Comparison of ENCODE assay signal across 20 cellular contexts in the genomic region with DNA sequence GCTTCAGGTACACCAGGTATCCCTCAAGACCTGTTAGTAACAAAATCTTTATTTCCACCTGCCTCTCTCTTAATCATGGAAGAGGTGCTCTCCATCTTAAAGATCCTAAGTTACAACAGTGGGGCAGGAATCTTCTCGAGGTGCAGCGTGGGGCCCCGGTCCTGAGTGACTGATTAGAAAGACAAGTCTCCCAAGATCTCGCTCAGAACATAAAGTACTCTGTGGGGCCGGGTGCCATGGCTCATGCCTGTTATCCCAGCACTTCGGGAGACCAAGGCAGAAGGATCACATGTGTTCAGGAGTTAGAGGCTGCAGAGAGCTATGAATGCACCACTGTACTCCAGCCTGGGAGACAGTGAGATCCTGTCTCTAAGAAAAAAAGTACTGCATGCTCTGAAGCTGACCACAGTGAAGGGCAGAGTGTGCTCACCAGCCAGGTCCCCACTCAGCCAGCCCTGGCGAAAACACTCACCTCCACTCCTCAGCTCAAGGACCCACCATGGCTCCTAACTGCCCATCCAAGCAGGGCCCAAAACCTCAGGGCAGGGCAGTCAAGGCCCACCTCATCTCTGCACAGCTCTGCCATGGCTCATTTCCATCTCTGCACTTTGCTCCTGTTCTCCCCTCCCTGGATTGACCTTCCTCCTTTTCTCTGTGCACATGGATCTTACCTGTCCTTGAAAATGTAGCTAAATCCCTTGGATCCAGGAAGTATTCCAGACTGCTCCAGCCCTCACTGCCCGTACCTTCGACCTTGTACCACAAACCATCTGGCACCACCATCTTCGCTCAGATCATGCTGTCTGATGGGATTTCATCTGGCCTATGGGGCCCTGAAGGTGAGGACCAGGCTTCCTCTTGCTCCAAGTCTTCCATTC. TPM values are rescaled to one million over a fixed set of nuclear protein-coding genes. Genes with fewer than 3 reads are reported as not detected.
DNase-seq lines count a peak whose midpoint lies in the region; ATAC-seq, FAIRE-seq and TF ChIP-seq lines count a peak whose summit lies in the region.
"Had no signal": no experiment of that assay in that cellular context is flagged by ENCODE, and none has a peak within 500 bp of the region (broad histone marks: within the 10 kb centered on the region; RNA-seq: fewer than 3 reads in every experiment).

No MANE protein-coding gene starts in this region.

- H4K20me1 ChIP-seq in GM12878 (ENCODE audit: control insufficient read depth, insufficient read depth): peaks cover 34% of the 10 kb centered on the region

- H3K4me3 Mint-ChIP-seq in activated CD4-positive, alpha-beta T cell treated with anti-CD3 and anti-CD28 coated beads, Interleukin-2, amount 10 ng/mL, durations not matched to agents 7 days and 5 days: no peak overlapping the region
- H3K4me3 Mint-ChIP-seq in HFFc6: no peak overlapping the region
- H3K4me3 Mint-ChIP-seq: activated T-cell treated with anti-CD3 and anti-CD28 coated beads, Interleukin-2, amount 50 U/mL, for 72 hours; T-cell had no signal

- peaks cover 100% of the 10 kb centered on the region for H3K79me2 ChIP-seq in GM12878 (ENCODE audit: control insufficient read depth, insufficient read depth, low read length)

- H3K4me1 Mint-ChIP-seq in activated CD4-positive, alpha-beta T cell treated with anti-CD3 and anti-CD28 coated beads, Interleukin-2, amount 10 ng/mL, durations not matched to agents 7 days and 5 days: peaks cover 23% of the 10 kb centered on the region
- H3K4me1 Mint-ChIP-seq in HFFc6 (ENCODE audit: low read depth): peaks cover 100% of the 10 kb centered on the region

- FAIRE-seq in GM12878 (lab: Jason Lieb, UNC): no peak

- SMC1A ChIA-PET in GM12878 (lab: Charles Lee; ENCODE audit: uncharacterized antibody, unreplicated experiment): interaction anchor here (1.0 to 25.4 kb wide), 5 partner anchors 12 to 46 kb away, joined by 3 to 544 read pairs (median 51); no protein-coding TSS in a partner anchor

- intact Hi-C loops in GM12878 (cut with micrococcal nuclease; ENCODE audit: unreplicated experiment): no loop called here

- peak overlapping the region; percentile 47 for H3K27ac ChIP-seq in GM12878 (ENCODE audit: control insufficient read depth, insufficient read depth)
- H3K27ac ChIP-seq: ascending aorta, coronary artery, lower lobe of right lung, sigmoid colon, upper lobe of left lung had no signal

- peak; percentile 37 for TF ChIP-seq POLR2A in GM12878 (IDR thresholded peaks at IDR 0.05; ENCODE audit: low read depth, low read length)

- H3K36me3 ChIP-seq in GM12878 (ENCODE audit: control insufficient read depth in 2 of 2, insufficient read depth in 2 of 2, low read length in 1 of 2): peaks cover 23 to 26% of the 10 kb centered on the region in 2 experiments; a peak in 3 of 4 replicates
- H3K36me3 ChIP-seq: ascending aorta, lower lobe of right lung, sigmoid colon, upper lobe of left lung had no signal

- no peaks in the 10 kb centered on the region for H3K9me3 Mint-ChIP-seq in activated CD4-positive, alpha-beta T cell treated with anti-CD3 and anti-CD28 coated beads, Interleukin-2, amount 10 ng/mL, durations not matched to agents 7 days and 5 days
- no peaks in the 10 kb centered on the region for H3K9me3 Mint-ChIP-seq in HFFc6
- H3K9me3 Mint-ChIP-seq: activated T-cell treated with anti-CD3 and anti-CD28 coated beads, Interleukin-2, amount 50 U/mL, for 72 hours; T-cell had no signal

- RAD21 ChIA-PET in GM12878 (lab: Charles Lee; ENCODE audit: unreplicated experiment): interaction anchor here (0.6 to 24.4 kb wide), 8 partner anchors 6 to 191 kb away, joined by 3 to 496 read pairs (median 10); partner anchors contain the start of gene ARID3B

- H3K27me3 ChIP-seq in GM12878 (replicated peaks in 1 of 2; ENCODE audit: control insufficient read depth in 2 of 2, insufficient read depth in 2 of 2, low read length in 1 of 2): no peaks in the 10 kb centered on the region
- H3K27me3 ChIP-seq: ascending aorta had no signal

- TF ChIP-seq EP300 in GM12878 (IDR thresholded peaks at IDR 0.05; ENCODE audit: borderline replicate concordance in 1 of 2, control insufficient read depth in 1 of 2, low read depth in 2 of 2, low read length in 2 of 2): no peak

- H2AFZ ChIP-seq in GM12878 (ENCODE audit: control insufficient read depth, low read depth, low read length): no peak overlapping the region

- ATAC-seq in GM12878: no peak
- no peak for ATAC-seq in GM18861 (IDR thresholded peaks at IDR 0.05; ENCODE audit: unreplicated experiment)
- ATAC-seq: activated T-cell treated with anti-CD3 and anti-CD28 coated beads, Interleukin-2, amount 50 U/mL, for 72 hours; HCT116; lower lobe of right lung; T-cell had no signal

- BruUV-seq in GM12878 (replicated peaks; lab: Mats Ljungman, UMichigan): no TSS peak

- H3K9ac ChIP-seq in GM12878 (ENCODE audit: control insufficient read depth, insufficient read depth, low read length): peak overlapping the region; percentile 32

- 32% methylated on average over 10 of the region's 10 CpGs for whole genome bisulfite sequencing in GM12878 (ENCODE audit: insufficient coverage, insufficient replicate concordance, low lambda C conversion rate, missing lambda C conversion rate)

- H3K4me3 ChIP-seq in GM12878: peak overlapping the region; percentile 98
- H3K4me3 ChIP-seq: ascending aorta, coronary artery, lower lobe of right lung, sigmoid colon, upper lobe of left lung had no signal

- H3K36me3 Mint-ChIP-seq in activated CD4-positive, alpha-beta T cell treated with anti-CD3 and anti-CD28 coated beads, Interleukin-2, amount 10 ng/mL, durations not matched to agents 7 days and 5 days (ENCODE audit: low read depth): no peaks in the 10 kb centered on the region
- H3K36me3 Mint-ChIP-seq in HFFc6 (ENCODE audit: low read depth): peaks cover 20% of the 10 kb centered on the region
- H3K36me3 Mint-ChIP-seq: T-cell had no signal

- no peaks in the 10 kb centered on the region for H3K27me3 Mint-ChIP-seq in activated CD4-positive, alpha-beta T cell treated with anti-CD3 and anti-CD28 coated beads, Interleukin-2, amount 10 ng/mL, durations not matched to agents 7 days and 5 days
- H3K27me3 Mint-ChIP-seq in HFFc6 (ENCODE audit: insufficient read depth): peaks cover 2% of the 10 kb centered on the region; the same call in 1 of the 2 replicates

- no peak for TF ChIP-seq RAD21 in GM12878 (IDR thresholded peaks at IDR 0.05; ENCODE audit: insufficient read depth, low read depth, low read length)

- no peaks in the 10 kb centered on the region for H3K9me3 ChIP-seq in GM12878 (replicated peaks; ENCODE audit: control insufficient read depth, insufficient read depth, low read length)
- H3K9me3 ChIP-seq: ascending aorta, lower lobe of right lung, sigmoid colon, upper lobe of left lung had no signal

- H3K27ac Mint-ChIP-seq in activated CD4-positive, alpha-beta T cell treated with anti-CD3 and anti-CD28 coated beads, Interleukin-2, amount 10 ng/mL, durations not matched to agents 7 days and 5 days: peak overlapping the region; percentile 36
- peak overlapping the region; percentile 87 for H3K27ac Mint-ChIP-seq in HFFc6
- H3K27ac Mint-ChIP-seq: activated T-cell treated with anti-CD3 and anti-CD28 coated beads, Interleukin-2, amount 50 U/mL, for 72 hours had no signal

- CTCF ChIA-PET in activated CD4-positive, alpha-beta T cell treated with anti-CD3 and anti-CD28 coated beads, Interleukin-2, amount 10 ng/mL, durations not matched to agents 7 days and 5 days (lab: Charles Lee): interaction anchor here (0.5 to 2.1 kb wide), 5 partner anchors 18 to 96 kb away, joined by 3 to 8 read pairs (median 5); no protein-coding TSS in a partner anchor
- CTCF ChIA-PET in GM12878 (lab: Yijun Ruan, JAX): interaction anchor here (0.6 to 22.3 kb wide), 6 partner anchors 8 to 885 kb away, joined by 3 to 655 read pairs (median 26); partner anchors contain the start of gene CYP11A1

- POLR2A ChIA-PET in activated CD4-positive, alpha-beta T cell treated with anti-CD3 and anti-CD28 coated beads, Interleukin-2, amount 10 ng/mL, durations not matched to agents 7 days and 5 days (lab: Charles Lee): no interaction called here
- POLR2A ChIA-PET in GM12878 (lab: Charles Lee): interaction anchor here (1.0 to 16.6 kb wide), 8 partner anchors 9 to 189 kb away, joined by 3 to 325 read pairs (median 4); partner anchors contain the start of genes ARID3B, CLK3 and UBL7

- in situ Hi-C loops in GM12878 (cut with MboI): no loop called here

- peaks cover 76% of the 10 kb centered on the region for H3K4me1 ChIP-seq in GM12878 (ENCODE audit: control insufficient read depth, insufficient read depth, low read length)

- TF ChIP-seq CTCF in HFFc6 (IDR thresholded peaks at IDR 0.05) (no peak), GM12878 (IDR thresholded peaks at IDR 0.05 in 2 of 3, conservative IDR thresholded peaks at IDR 0.05 in 1 of 3; ENCODE audit: control insufficient read depth in 2 of 3, extremely low read depth in 1 of 3, insufficient read depth in 1 of 3, low read depth in 3 of 3, low read length in 3 of 3) (no peak)

- no peak for DNase-seq in activated CD4-positive, alpha-beta T cell treated with anti-CD3 and anti-CD28 coated beads, Interleukin-2, amount 10 ng/mL, durations not matched to agents 7 days and 5 days
- DNase-seq in activated CD4-positive, alpha-beta T cell treated with anti-CD3 and anti-CD28 coated beads, Interleukin-2, amount 50 U/mL, for 48 hours: no peak
- DNase-seq in HFFc6 (no peak), GM12878 (ENCODE audit: low read depth, low spot score) (no peak), pons (ENCODE audit: low spot score) (peak; percentile 87), RKO (ENCODE audit: low spot score) (no peak), NCI-H2107 (lab: John Stamatoyannopoulos, UW) (no peak)
- DNase-seq: activated CD4-positive, CD25-positive, alpha-beta regulatory T cell treated with anti-CD3 and anti-CD28 coated beads, Interleukin-2, amount 50 U/mL, for 72 hours; activated T-cell treated with anti-CD3 and anti-CD28 coated beads, Interleukin-2, amount 50 U/mL, for 72 hours; lower lobe of right lung; NCI-H748 treated with DMSO at 0.1 percent for 48 hours; sigmoid colon; T-cell; upper lobe of left lung had no signal

- H3K4me2 ChIP-seq in GM12878 (ENCODE audit: control insufficient read depth, insufficient read depth): peak overlapping the region; percentile 97

RNA-seq across cellular contexts. Expression of gene SEMA7A, which starts 7.1 kb away (rescaled TPM):
- 1 to 10 TPM; 2.7 to 3.5 TPM for total RNA-seq in activated CD4-positive, alpha-beta T cell treated with anti-CD3 and anti-CD28 coated beads, Interleukin-2, amount 10 ng/mL, durations not matched to agents 7 days and 5 days
- 100 to 1,000 TPM; 115 to 196 (median 129) TPM for total RNA-seq in HFFc6 (2021; fragmentation: NEBNext Ultra II Directional; extraction: Animal tissue kit (Norgen Biotek cat#: 25700))
- 137 and 160 TPM in 2 replicates for total RNA-seq in GM12878 (2013; cell fraction: nucleolus; rRNA removed)
- total RNA-seq in GM12878 (2014; rRNA removed) (56.3 and 58.3 TPM in 2 replicates), GM12878 (2014; rRNA removed; fragmentation: Illumina TruSeq; extraction: Trizol) (48.7 and 52.9 TPM in 2 replicates), GM12878 (2021) (112 and 114 TPM in 2 replicates)
- polyA plus RNA-seq in GM12878 (2011; ENCODE audit: low read depth): 33.6 TPM
- polyA plus RNA-seq in GM12878 (2011; rRNA removed) (37.6 and 65.2 TPM in 2 replicates), GM12878 (2014; fragmentation: Illumina TruSeq; extraction: Trizol) (47.9 and 70.5 TPM in 2 replicates), GM12878 (2014; fragmentation: Nextera tagmentation; extraction: Ambion mirVana) (1 to 10 TPM in 1 of 2 experiments, under 1 TPM in 1; 0.08 to 1.1 TPM), GM12878 (2014; rRNA removed) (99.1 and 99.2 TPM in 2 replicates), GM12878 (2016; fragmentation: Nextera tagmentation; extraction: Ambion mirVana) (10 to 100 TPM; 13.3 to 15.6 TPM)
- polyA plus RNA-seq in GM12878 (2011; cell fraction: cytosol; rRNA removed): 115 and 126 TPM in 2 replicates
- polyA plus RNA-seq in GM12878 (2011; cell fraction: nucleus; rRNA removed): 208 and 229 TPM in 2 replicates
- 60.0 and 110 TPM in 2 replicates for polyA plus RNA-seq in GM12878 (2012)
- polyA minus RNA-seq in GM12878 (2011; rRNA and poly(A)+ RNA removed): 75.6 and 130 TPM in 2 replicates
- 48.1 and 52.4 TPM in 2 replicates for polyA minus RNA-seq in GM12878 (2011; cell fraction: cytosol; rRNA and poly(A)+ RNA removed)
- polyA minus RNA-seq in GM12878 (2011; cell fraction: nucleus; rRNA and poly(A)+ RNA removed): 48.2 and 63.7 TPM in 2 replicates

RNA-seq across cellular contexts. Expression of gene UBL7, which starts 34.3 kb away (rescaled TPM):
- 10 to 100 TPM; 52.2 to 53.7 TPM for total RNA-seq in activated CD4-positive, alpha-beta T cell treated with anti-CD3 and anti-CD28 coated beads, Interleukin-2, amount 10 ng/mL, durations not matched to agents 7 days and 5 days
- 10 to 100 TPM; 50.9 to 68.0 (median 60.1) TPM for total RNA-seq in HFFc6 (2021; fragmentation: NEBNext Ultra II Directional; extraction: Animal tissue kit (Norgen Biotek cat#: 25700))
- total RNA-seq in GM12878 (2013; cell fraction: nucleolus; rRNA removed): 22.7 and 26.2 TPM in 2 replicates
- total RNA-seq in GM12878 (2014; rRNA removed): 106 and 107 TPM in 2 replicates
- 44.3 and 46.6 TPM in 2 replicates for total RNA-seq in GM12878 (2014; rRNA removed; fragmentation: Illumina TruSeq; extraction: Trizol)
- 81.3 and 84.8 TPM in 2 replicates for total RNA-seq in GM12878 (2021)
- 33.5 TPM for polyA plus RNA-seq in GM12878 (2011; ENCODE audit: low read depth)
- polyA plus RNA-seq in GM12878 (2011; rRNA removed): 72.6 and 89.7 TPM in 2 replicates
- 138 and 156 TPM in 2 replicates for polyA plus RNA-seq in GM12878 (2011; cell fraction: cytosol; rRNA removed)
- 60.8 and 62.4 TPM in 2 replicates for polyA plus RNA-seq in GM12878 (2011; cell fraction: nucleus; rRNA removed)
- polyA plus RNA-seq in GM12878 (2012): 57.3 and 69.1 TPM in 2 replicates
- 61.3 and 90.5 TPM in 2 replicates for polyA plus RNA-seq in GM12878 (2014; fragmentation: Illumina TruSeq; extraction: Trizol)
- polyA plus RNA-seq in GM12878 (2014; fragmentation: Nextera tagmentation; extraction: Ambion mirVana): 10 to 100 TPM; 25.9 to 59.1 TPM
- polyA plus RNA-seq in GM12878 (2014; rRNA removed): 117 and 135 TPM in 2 replicates
- 100 to 1,000 TPM; 123 to 145 TPM for polyA plus RNA-seq in GM12878 (2016; fragmentation: Nextera tagmentation; extraction: Ambion mirVana)
- 79.1 and 122 TPM in 2 replicates for polyA minus RNA-seq in GM12878 (2011; rRNA and poly(A)+ RNA removed)
- polyA minus RNA-seq in GM12878 (2011; cell fraction: cytosol; rRNA and poly(A)+ RNA removed): 32.5 and 36.5 TPM in 2 replicates
- polyA minus RNA-seq in GM12878 (2011; cell fraction: nucleus; rRNA and poly(A)+ RNA removed): 17.3 and 22.1 TPM in 2 replicates

RNA-seq across cellular contexts. Expression of gene CYP11A1, which starts 59.2 kb away (rescaled TPM):
- not detected for total RNA-seq in activated CD4-positive, alpha-beta T cell treated with anti-CD3 and anti-CD28 coated beads, Interleukin-2, amount 10 ng/mL, durations not matched to agents 7 days and 5 days
- under 1 TPM in 4 of 6 experiments, not detected in 2; 0.12 to 0.17 (median 0.14) TPM for total RNA-seq in HFFc6 (2021; fragmentation: NEBNext Ultra II Directional; extraction: Animal tissue kit (Norgen Biotek cat#: 25700))
- 8.3 and 9.5 TPM in 2 replicates for total RNA-seq in GM12878 (2013; cell fraction: nucleolus; rRNA removed)
- total RNA-seq in GM12878 (2014; rRNA removed) (not detected in 2 replicates), GM12878 (2014; rRNA removed; fragmentation: Illumina TruSeq; extraction: Trizol) (not detected in 2 replicates), GM12878 (2021) (0.29 and 0.69 TPM in 2 replicates)
- 0.34 TPM for polyA plus RNA-seq in GM12878 (2011; ENCODE audit: low read depth)
- polyA plus RNA-seq in GM12878 (2011; rRNA removed) (1.1 and 1.2 TPM in 2 replicates), GM12878 (2014; fragmentation: Illumina TruSeq; extraction: Trizol) (0.19 TPM in 1 of 2 replicates, not detected in the other), GM12878 (2014; fragmentation: Nextera tagmentation; extraction: Ambion mirVana) (under 1 TPM; 0.11 to 0.23 TPM), GM12878 (2014; rRNA removed) (0.52 TPM in 1 of 2 replicates, not detected in the other), GM12878 (2016; fragmentation: Nextera tagmentation; extraction: Ambion mirVana) (not detected)
- polyA plus RNA-seq in GM12878 (2011; cell fraction: cytosol; rRNA removed): 0.90 and 1.7 TPM in 2 replicates
- polyA plus RNA-seq in GM12878 (2011; cell fraction: nucleus; rRNA removed): 1.4 and 3.2 TPM in 2 replicates
- polyA plus RNA-seq in GM12878 (2012): 0.50 and 1.1 TPM in 2 replicates
- polyA minus RNA-seq in GM12878 (2011; rRNA and poly(A)+ RNA removed): 0.80 and 2.3 TPM in 2 replicates
- polyA minus RNA-seq in GM12878 (2011; cell fraction: cytosol; rRNA and poly(A)+ RNA removed): not detected in 2 replicates
- polyA minus RNA-seq in GM12878 (2011; cell fraction: nucleus; rRNA and poly(A)+ RNA removed): 1.4 and 1.5 TPM in 2 replicates
- total RNA-seq: A673, RPMI7951 had no signal

Comparison
In these comparisons a context has a peak if more than half of its experiments do, and no peak if none do; other contexts are left out.
1. RNA of gene SEMA7A, which starts 7.1 kb away (total RNA-seq): 115 to 196 TPM in HFFc6 and 48.7 to 160 TPM in GM12878; 2.7 to 3.5 TPM in activated CD4-positive, alpha-beta T cell treated with anti-CD3 and anti-CD28 coated beads, Interleukin-2, amount 10 ng/mL, durations not matched to agents 7 days and 5 days; every median in the first group is over 10 times any median in the second.